Comparison of ENCODE assay signal across 1 cellular context in genomic region chr1:27350673-27351540, GRCh38.
TF ChIP-seq lines count a peak whose summit lies in the region.

No MANE protein-coding gene starts in this region.

TF ChIP-seq in HepG2, 621 proteins besides CTCF, POLR2A, EP300 and RAD21 (continued from another document and continues in another):
- TF ChIP-seq GMEB1 (CRISPR knock-in tag; IDR thresholded peaks at IDR 0.05; ENCODE audit: borderline replicate concordance): peak; percentile 49; the same call in 1 of the 2 replicates
- no peak for TF ChIP-seq ZNF431 (CRISPR knock-in tag; IDR thresholded peaks at IDR 0.05; ENCODE audit: borderline replicate concordance, low read depth)
- TF ChIP-seq ZNF20 (CRISPR knock-in tag; IDR thresholded peaks at IDR 0.05): no peak
- no peak for TF ChIP-seq JUN (CRISPR knock-in tag; IDR thresholded peaks at IDR 0.05)
- TF ChIP-seq ZNF747 (CRISPR knock-in tag; IDR thresholded peaks at IDR 0.05; ENCODE audit: borderline replicate concordance): no peak
- TF ChIP-seq ZNF232 (CRISPR knock-in tag; IDR thresholded peaks at IDR 0.05; ENCODE audit: borderline replicate concordance): no peak
- no peak for TF ChIP-seq MLX (CRISPR knock-in tag; IDR thresholded peaks at IDR 0.05)
- no peak for TF ChIP-seq ZNF784 (CRISPR knock-in tag; IDR thresholded peaks at IDR 0.05; ENCODE audit: borderline replicate concordance)
- TF ChIP-seq MTF2 (CRISPR knock-in tag; IDR thresholded peaks at IDR 0.05; ENCODE audit: borderline replicate concordance): no peak
- TF ChIP-seq HHEX (CRISPR knock-in tag; IDR thresholded peaks at IDR 0.05): no peak
- TF ChIP-seq ZNF333 (CRISPR knock-in tag; IDR thresholded peaks at IDR 0.05; ENCODE audit: borderline replicate concordance): no peak
- no peak for TF ChIP-seq KMT2A (CRISPR knock-in tag; IDR thresholded peaks at IDR 0.05)
- peak; percentile 52 for TF ChIP-seq NFYB (CRISPR knock-in tag; IDR thresholded peaks at IDR 0.05)
- TF ChIP-seq PHF5A (CRISPR knock-in tag; IDR thresholded peaks at IDR 0.05; ENCODE audit: low read depth, unreplicated experiment): no peak
- no peak for TF ChIP-seq ZHX1 (CRISPR knock-in tag; IDR thresholded peaks at IDR 0.05; ENCODE audit: low read depth)
- no peak for TF ChIP-seq ZNF646 (CRISPR knock-in tag; IDR thresholded peaks at IDR 0.05)
- no peak for TF ChIP-seq REL (CRISPR knock-in tag; conservative IDR thresholded peaks at IDR 0.05)
- TF ChIP-seq NR2C2 (CRISPR knock-in tag; IDR thresholded peaks at IDR 0.05; ENCODE audit: borderline replicate concordance): no peak
- no peak for TF ChIP-seq WIZ (CRISPR knock-in tag; IDR thresholded peaks at IDR 0.05)
- no peak for TF ChIP-seq NFKBIZ (CRISPR knock-in tag; IDR thresholded peaks at IDR 0.05)
- TF ChIP-seq MEIS1 (CRISPR knock-in tag; IDR thresholded peaks at IDR 0.05; ENCODE audit: borderline replicate concordance): no peak
- no peak for TF ChIP-seq ARID3A (IDR thresholded peaks at IDR 0.05; ENCODE audit: low read depth, low read length)
- TF ChIP-seq ZNF569 (CRISPR knock-in tag; IDR thresholded peaks at IDR 0.05; ENCODE audit: borderline replicate concordance): no peak
- no peak for TF ChIP-seq NCOR1 (IDR thresholded peaks at IDR 0.05; ENCODE audit: borderline replicate concordance, low read length)
- no peak for TF ChIP-seq ZSCAN20 (CRISPR knock-in tag; IDR thresholded peaks at IDR 0.05; ENCODE audit: borderline replicate concordance)
- no peak for TF ChIP-seq SALL1 (CRISPR knock-in tag; IDR thresholded peaks at IDR 0.05)
- no peak for TF ChIP-seq DR1 (CRISPR knock-in tag; IDR thresholded peaks at IDR 0.05)
- no peak for TF ChIP-seq YY1 (IDR thresholded peaks at IDR 0.05; ENCODE audit: insufficient read depth, insufficient replicate concordance, low read depth, low read length)
- no peak for TF ChIP-seq ARHGAP35 (CRISPR knock-in tag; IDR thresholded peaks at IDR 0.05; ENCODE audit: borderline replicate concordance)
- no peak for TF ChIP-seq ZBTB46 (CRISPR knock-in tag; IDR thresholded peaks at IDR 0.05; ENCODE audit: borderline replicate concordance)
- no peak for TF ChIP-seq TSC22D2 (CRISPR knock-in tag; IDR thresholded peaks at IDR 0.05; ENCODE audit: borderline replicate concordance)
- no peak for TF ChIP-seq HOXD1 (CRISPR knock-in tag; IDR thresholded peaks at IDR 0.05)
- no peak for TF ChIP-seq NR1H2 (CRISPR knock-in tag; IDR thresholded peaks at IDR 0.05; ENCODE audit: borderline replicate concordance, low read depth)
- 0 out of 2 replicates have a peak, but pooled peaks have one; percentile 42 for TF ChIP-seq ZNF547 (CRISPR knock-in tag; IDR thresholded peaks at IDR 0.05)
- no peak for TF ChIP-seq TP53 (CRISPR knock-in tag; conservative IDR thresholded peaks at IDR 0.05)
- TF ChIP-seq E2F2 (CRISPR knock-in tag; IDR thresholded peaks at IDR 0.05; ENCODE audit: borderline replicate concordance): no peak
- no peak for TF ChIP-seq SIX4 (CRISPR knock-in tag; IDR thresholded peaks at IDR 0.05)
- peak; percentile 50; the same call in 1 of the 2 replicates for TF ChIP-seq ZFP91 (CRISPR knock-in tag; IDR thresholded peaks at IDR 0.05; ENCODE audit: borderline replicate concordance)
- no peak for TF ChIP-seq TBX3 (IDR thresholded peaks at IDR 0.05; ENCODE audit: borderline replicate concordance)
- TF ChIP-seq EZH2 (conservative IDR thresholded peaks at IDR 0.05; ENCODE audit: low read depth, low read length): no peak
- TF ChIP-seq ZNF672 (CRISPR knock-in tag; IDR thresholded peaks at IDR 0.05): no peak
- TF ChIP-seq ZNF792 (CRISPR knock-in tag; IDR thresholded peaks at IDR 0.05): no peak
- TF ChIP-seq ZNF777 (CRISPR knock-in tag; IDR thresholded peaks at IDR 0.05): 0 out of 2 replicates have a peak, but pooled peaks have one; percentile 42
- TF ChIP-seq DPF2 (CRISPR knock-in tag; IDR thresholded peaks at IDR 0.05; ENCODE audit: borderline replicate concordance, low read depth): no peak
- TF ChIP-seq TFDP2 (CRISPR knock-in tag; IDR thresholded peaks at IDR 0.05): no peak
